ENCODE assay signal across 24 cellular contexts in genomic region chr2:219697811-219698683, GRCh38.
A peak's percentile ranks its signal among the peaks of the same experiment; 100 is the strongest.
DNase-seq lines count a peak whose midpoint lies in the region; ATAC-seq and TF ChIP-seq lines count a peak whose summit lies in the region.
"Had no signal": no experiment of that assay in that cellular context is flagged by ENCODE, and none has a peak within 500 bp of the region (broad histone marks: within the 10 kb centered on the region; RNA-seq: fewer than 3 reads in every experiment).

No MANE protein-coding gene starts in this region.

- intact Hi-C loops in HCT116 (cut with micrococcal nuclease) (no loop called here), PC-3 (cut with micrococcal nuclease) (no loop called here), Right ventricle myocardium superior (cut with DNase I) (no loop called here), CD14-positive monocyte (cut with micrococcal nuclease) (no loop called here)

- no peak overlapping the region for H3K4me3 Mint-ChIP-seq in nephron progenitor cell
- H3K4me3 Mint-ChIP-seq in CD14-positive monocyte = peak overlapping the region in 1 of 2 donors; percentile 32
- H3K4me3 Mint-ChIP-seq: activated CD8-positive, alpha-beta memory T cell treated with anti-CD3 and anti-CD28 coated beads, Interleukin-2, amount 10 ng/mL, durations not matched to agents 7 days and 5 days; activated naive CD8-positive, alpha-beta T cell; activated T-helper 1 cell treated with anti-CD3 and anti-CD28 coated beads, Interleukin-12 subunit alpha, Interleukin-12 subunit beta, Interleukin-2, Interleukin-4 antibody, amounts not matched to agents 30 ng/mL and 10 ng/mL and 1 ng/mL, durations not matched to agents 14 hours and 24 hours and 36 hours; CD8-positive, alpha-beta memory T cell; mesothelial cell of epicardium; natural killer cell treated with Interleukin-12 subunit alpha and Interleukin-12 subunit beta and Interleukin-15 and Interleukin-18, amount 100 ng/mL, for 72 hours had no signal

- H3K9me3 Mint-ChIP-seq in nephron progenitor cell = peaks cover 6% of the 10 kb centered on the region
- peaks cover 0 to 4% (median 0%) of the 10 kb centered on the region in 7 donors for H3K9me3 Mint-ChIP-seq in CD14-positive monocyte
- H3K9me3 Mint-ChIP-seq: activated T-helper 1 cell treated with anti-CD3 and anti-CD28 coated beads, Interleukin-12 subunit alpha, Interleukin-12 subunit beta, Interleukin-2, Interleukin-4 antibody, amounts not matched to agents 30 ng/mL and 10 ng/mL and 1 ng/mL, durations not matched to agents 14 hours and 24 hours and 36 hours; natural killer cell treated with Interleukin-12 subunit alpha and Interleukin-12 subunit beta and Interleukin-15 and Interleukin-18, amount 100 ng/mL, for 72 hours had no signal

- H3K4me2 ChIP-seq in HCT116 (ENCODE audit: low read length) = peak overlapping the region; percentile 74
- peak overlapping the region; percentile 63 for H3K4me2 ChIP-seq in PC-3 (ENCODE audit: low read length)
- H3K4me2 ChIP-seq: hepatocyte had no signal

- no peaks in the 10 kb centered on the region for H3K36me3 Mint-ChIP-seq in nephron progenitor cell (ENCODE audit: low read depth)
- no peaks in the 10 kb centered on the region for H3K36me3 Mint-ChIP-seq in CD14-positive monocyte
- H3K36me3 Mint-ChIP-seq: activated CD8-positive, alpha-beta memory T cell treated with anti-CD3 and anti-CD28 coated beads, Interleukin-2, amount 10 ng/mL, durations not matched to agents 7 days and 5 days; activated naive CD8-positive, alpha-beta T cell; CD8-positive, alpha-beta memory T cell; mesothelial cell of epicardium; natural killer cell treated with Interleukin-12 subunit alpha and Interleukin-12 subunit beta and Interleukin-15 and Interleukin-18, amount 100 ng/mL, for 72 hours had no signal

- peak overlapping the region; percentile 29 for H3K27ac Mint-ChIP-seq in nephron progenitor cell
- peak overlapping the region in 1 of 7 donors; percentile 70 for H3K27ac Mint-ChIP-seq in CD14-positive monocyte
- H3K27ac Mint-ChIP-seq: activated CD8-positive, alpha-beta memory T cell treated with anti-CD3 and anti-CD28 coated beads, Interleukin-2, amount 10 ng/mL, durations not matched to agents 7 days and 5 days; activated naive CD8-positive, alpha-beta T cell; activated T-helper 1 cell treated with anti-CD3 and anti-CD28 coated beads, Interleukin-12 subunit alpha, Interleukin-12 subunit beta, Interleukin-2, Interleukin-4 antibody, amounts not matched to agents 30 ng/mL and 10 ng/mL and 1 ng/mL, durations not matched to agents 14 hours and 24 hours and 36 hours; CD8-positive, alpha-beta memory T cell; mesothelial cell of epicardium; natural killer cell treated with Interleukin-12 subunit alpha and Interleukin-12 subunit beta and Interleukin-15 and Interleukin-18, amount 100 ng/mL, for 72 hours had no signal

- H3K79me2 ChIP-seq in HCT116 (ENCODE audit: insufficient read depth, low read length) (peaks cover 98% of the 10 kb centered on the region), PC-3 (ENCODE audit: low read length) (no peaks in the 10 kb centered on the region)
- H3K79me2 ChIP-seq: hepatocyte had no signal

- ATAC-seq in HCT116 (peak; percentile 28), PC-3 (peak; percentile 31), Right ventricle myocardium superior (ENCODE audit: poor library complexity) (peak; percentile 82)
- ATAC-seq: activated CD8-positive, alpha-beta memory T cell treated with anti-CD3 and anti-CD28 coated beads, Interleukin-2, amount 10 ng/mL, durations not matched to agents 7 days and 5 days; body of pancreas; GM12878; natural killer cell treated with Interleukin-12 subunit alpha and Interleukin-12 subunit beta and Interleukin-15 and Interleukin-18, amount 100 ng/mL, for 72 hours had no signal

- H3K9ac ChIP-seq in HCT116 (ENCODE audit: low read length) (peak overlapping the region; percentile 61), PC-3 (ENCODE audit: low read length) (no peak overlapping the region)

- RAD21 ChIA-PET in HCT116 (lab: Charles Lee; ENCODE audit: low non-redundant PET in 1 of 2, low total read pairs in 2 of 2, uncharacterized antibody in 2 of 2, unreplicated experiment in 2 of 2) = no interaction called here

- H3K4me1 ChIP-seq in HCT116 (ENCODE audit: control insufficient read depth in 1 of 2, insufficient read depth in 2 of 2, low read length in 2 of 2) (peaks cover 83 to 100% of the 10 kb centered on the region in 2 experiments), PC-3 (ENCODE audit: insufficient read depth, low read length) (peaks cover 16% of the 10 kb centered on the region)
- H3K4me1 ChIP-seq: body of pancreas had no signal

- peaks cover 0 to 38% of the 10 kb centered on the region in 2 experiments; a peak in 2 of 4 replicates for H3K36me3 ChIP-seq in HCT116 (ENCODE audit: control insufficient read depth in 1 of 2, insufficient read depth in 2 of 2, low read length in 2 of 2)
- H3K36me3 ChIP-seq in PC-3 (ENCODE audit: low read depth, low read length) = no peaks in the 10 kb centered on the region

- H3K4me3 ChIP-seq in HCT116 (replicated peaks in 1 of 2; ENCODE audit: low read depth in 1 of 2, low read length in 2 of 2) = peak overlapping the region in 1 of 2 experiments; percentile 27; a peak in 2 of 4 replicates
- no peak overlapping the region for H3K4me3 ChIP-seq in PC-3 (ENCODE audit: low read length)
- H3K4me3 ChIP-seq: body of pancreas, GM12878, hepatocyte had no signal

- POLR2A ChIA-PET in HCT116 (lab: Charles Lee) = interaction anchor here (1.8 to 3.4 kb wide), 2 partner anchors 10 to 13 kb away, joined by 8 to 19 read pairs; no protein-coding TSS in a partner anchor
- POLR2A ChIA-PET in PC-3 (lab: Charles Lee; ENCODE audit: unreplicated experiment) = no interaction called here

- H4K20me1 ChIP-seq in HCT116 (ENCODE audit: insufficient read depth) (no peaks in the 10 kb centered on the region), PC-3 (ENCODE audit: low read length) (no peaks in the 10 kb centered on the region)

- no peak for TF ChIP-seq RAD21 in HCT116 (IDR thresholded peaks at IDR 0.05; ENCODE audit: low read depth)

- H2AFZ ChIP-seq in HCT116 (ENCODE audit: low read depth, low read length, poor library complexity, severe bottlenecking) = no peak overlapping the region
- H2AFZ ChIP-seq in PC-3 (ENCODE audit: low read length) = 0 out of 2 replicates have a peak overlapping the region, but pooled peaks have one; percentile 17
- H2AFZ ChIP-seq: hepatocyte had no signal

- TF ChIP-seq CTCF in HCT116 (IDR thresholded peaks at IDR 0.05 in 2 of 3, conservative IDR thresholded peaks at IDR 0.05 in 1 of 3; ENCODE audit: borderline replicate concordance in 1 of 3, insufficient read depth in 1 of 3, low read depth in 2 of 3, low read length in 2 of 3) (no peak), PC-3 (conservative IDR thresholded peaks at IDR 0.05; ENCODE audit: low read depth, low read length) (no peak), nephron progenitor cell (IDR thresholded peaks at IDR 0.05) (no peak), GM10266 (IDR thresholded peaks at IDR 0.05; ENCODE audit: control insufficient read depth, insufficient read depth, low read depth, missing control alignments) (no peak), CD14-positive monocyte (IDR thresholded peaks at IDR 0.05) (no peak)

- no peaks in the 10 kb centered on the region for H3F3A ChIP-seq in PC-3 (ENCODE audit: low read length, unreplicated experiment)

- BruUV-seq in HCT116 (replicated peaks; lab: Mats Ljungman, UMichigan) (TSS peak; percentile 89), PC-3 (replicated peaks; lab: Mats Ljungman, UMichigan) (no TSS peak)

- no peak for TF ChIP-seq POLR2A in HCT116 (IDR thresholded peaks at IDR 0.05; ENCODE audit: borderline replicate concordance, extremely low read depth, insufficient read depth, insufficient read length)

- H3K9me2 ChIP-seq in HCT116 (ENCODE audit: insufficient read depth) (no peaks in the 10 kb centered on the region), PC-3 (replicated peaks; ENCODE audit: low read length) (no peaks in the 10 kb centered on the region)

- H3K27me3 Mint-ChIP-seq in nephron progenitor cell (ENCODE audit: low read depth, poor library complexity) (peaks cover 4% of the 10 kb centered on the region), CD14-positive monocyte (ENCODE audit: low read depth in 3 of 3) (peaks cover 5 to 15% (median 8%) of the 10 kb centered on the region in 3 donors)

- CTCF ChIA-PET in HCT116 (lab: Charles Lee) (no interaction called here), PC-3 (lab: Charles Lee) (no interaction called here)

- H3K27me3 ChIP-seq in HCT116 (ENCODE audit: insufficient read depth, low read length) (no peaks in the 10 kb centered on the region), PC-3 (ENCODE audit: low read length) (no peaks in the 10 kb centered on the region)

- DNase-seq in HCT116 (ENCODE audit: low read depth, low spot score) = no peak
- DNase-seq in PC-3 = no peak
- DNase-seq in Right ventricle myocardium superior = peak; percentile 62
- no peak for DNase-seq in nephron progenitor cell
- no peak for DNase-seq in GM10266 (ENCODE audit: extremely low spot score)
- DNase-seq in HPDE6-E6E7 (ENCODE audit: extremely low spot score) = no peak
- no peak for DNase-seq in CD14-positive monocyte (ENCODE audit: low spot score)
- DNase-seq: activated CD4-positive, alpha-beta T cell treated with anti-CD3 and anti-CD28 coated beads for 48 hours; activated CD8-positive, alpha-beta memory T cell treated with anti-CD3 and anti-CD28 coated beads, Interleukin-2, amount 10 ng/mL, durations not matched to agents 7 days and 5 days; body of pancreas; CD8-positive, alpha-beta memory T cell; cortex of kidney; NCI-H1092; NCI-H2029 treated with DMSO at 0.1 percent for 48 hours; NCI-H524; SHP77 treated with DMSO at 0.1 percent for 48 hours; stimulated activated CD4-positive, alpha-beta T cell treated with anti-CD3 and anti-CD28 coated beads, Interleukin-1b, Interleukin-23, amount 100 ng/mL, for 48 hours; stimulated activated naive CD4-positive, alpha-beta T cell had no signal

- H3K27ac ChIP-seq in HCT116 (ENCODE audit: low read depth, low read length) = peak overlapping the region; percentile 98
- H3K27ac ChIP-seq in PC-3 (ENCODE audit: low read length) = peak overlapping the region; percentile 17
- H3K27ac ChIP-seq: body of pancreas, hepatocyte had no signal

- H3K9me3 ChIP-seq in HCT116 (ENCODE audit: control insufficient read depth in 1 of 2, insufficient read depth in 1 of 2, low read depth in 1 of 2, low read length in 2 of 2) = no peaks in the 10 kb centered on the region; a peak in 1 of 4 replicates
- H3K9me3 ChIP-seq in PC-3 (ENCODE audit: low read length) = no peaks in the 10 kb centered on the region
- H3K9me3 ChIP-seq: body of pancreas had no signal

- H3K4me1 Mint-ChIP-seq in nephron progenitor cell (peaks cover 34% of the 10 kb centered on the region), CD14-positive monocyte (no peaks in the 10 kb centered on the region)
- H3K4me1 Mint-ChIP-seq: activated CD8-positive, alpha-beta memory T cell treated with anti-CD3 and anti-CD28 coated beads, Interleukin-2, amount 10 ng/mL, durations not matched to agents 7 days and 5 days; CD8-positive, alpha-beta memory T cell had no signal

TF ChIP-seq in HCT116, 20 proteins besides CTCF, POLR2A, EP300 and RAD21:
- TF ChIP-seq POLR2AphosphoS5 (IDR thresholded peaks at IDR 0.05; ENCODE audit: low read depth, low read length) = 0 out of 2 replicates have a peak, but pooled peaks have one; percentile 30
- TF ChIP-seq ZFX (IDR thresholded peaks at IDR 0.05) = no peak
- no peak for TF ChIP-seq CBX3 (IDR thresholded peaks at IDR 0.05; ENCODE audit: low read depth)
- no peak for TF ChIP-seq YY1 (IDR thresholded peaks at IDR 0.05; ENCODE audit: extremely low read depth, insufficient replicate concordance, low read depth, low read length)
TF ChIP-seq in HCT116: peak in this region for 1.

Comparison
In these comparisons a context has a peak if more than half of its experiments do, and no peak if none do; other contexts are left out.
1. ATAC-seq: peak in every context shown above with its lines; median percentile 82 in Right ventricle myocardium superior; 31 in PC-3; 28 in HCT116.